Comparison of ENCODE assay signal across 21 cellular contexts in genomic region chr20:32784369-32785080, GRCh38. TPM values are rescaled to one million over a fixed set of nuclear protein-coding genes. Genes with fewer than 3 reads are reported as not detected.
DNase-seq lines count a peak whose midpoint lies in the region; FAIRE-seq and TF ChIP-seq lines count a peak whose summit lies in the region.
"Had no signal": no experiment of that assay in that cellular context is flagged by ENCODE, and none has a peak within 500 bp of the region (broad histone marks: within the 10 kb centered on the region; RNA-seq: fewer than 3 reads in every experiment).

No MANE protein-coding gene starts in this region.

- TF ChIP-seq CTCF in AG04449 (IDR thresholded peaks at IDR 0.05; ENCODE audit: insufficient read depth, low read length, missing control alignments), result no peak
- no peak for TF ChIP-seq CTCF in H9 (conservative IDR thresholded peaks at IDR 0.05)
- no peak for TF ChIP-seq CTCF in H1 (IDR thresholded peaks at IDR 0.05; ENCODE audit: control extremely low read depth in 1 of 3, insufficient read depth in 1 of 3, low read depth in 1 of 3, low read length in 3 of 3)
- no peak for TF ChIP-seq CTCF in GM13976 (IDR thresholded peaks at IDR 0.05; ENCODE audit: borderline replicate concordance, control extremely low read depth, extremely low read depth, insufficient read depth, missing control alignments)
- no peak for TF ChIP-seq CTCF in Caco-2 (IDR thresholded peaks at IDR 0.05; ENCODE audit: insufficient read depth in 1 of 2, low read depth in 1 of 2, low read length in 1 of 2, severe bottlenecking in 1 of 2, unreplicated experiment in 1 of 2)

- H3K9me3 Mint-ChIP-seq in H9 (no peaks in the 10 kb centered on the region), Caco-2 (ENCODE audit: unreplicated experiment) (no peaks in the 10 kb centered on the region)
- H3K9me3 Mint-ChIP-seq: CD8-positive, alpha-beta T cell; HFFc6; IgD-negative memory B cell had no signal

- no peaks in the 10 kb centered on the region for H4K20me1 ChIP-seq in H9 (ENCODE audit: control insufficient read depth, insufficient read depth, insufficient read length)
- peaks cover 46 to 48% of the 10 kb centered on the region in 2 experiments for H4K20me1 ChIP-seq in H1 (replicated peaks in 1 of 2; ENCODE audit: control insufficient read depth in 1 of 2, insufficient read depth in 2 of 2, low read length in 2 of 2)

- H3K56ac ChIP-seq in H9 (ENCODE audit: insufficient read length, low read depth, low read length) (no peak overlapping the region), H1 (replicated peaks; ENCODE audit: insufficient read length, low read depth, low read length) (peak overlapping the region; percentile 11)

- H4K8ac ChIP-seq in H9 (replicated peaks; ENCODE audit: insufficient read length, low read depth, low read length) (no peak overlapping the region), H1 (ENCODE audit: extremely low read depth, insufficient read depth, low read length) (no peak overlapping the region; the same call in 1 of the 2 replicates), trophoblast cell (ENCODE audit: low read depth, low read length) (no peak overlapping the region)

- H3K4me3 Mint-ChIP-seq in H9 (no peak overlapping the region), Caco-2 (ENCODE audit: unreplicated experiment) (no peak overlapping the region)
- H3K4me3 Mint-ChIP-seq: B cell; CD8-positive, alpha-beta T cell; HFFc6; IgD-negative memory B cell had no signal

- CTCF ChIA-PET in AG04449 (lab: Yijun Ruan, JAX), result interaction anchor here (0.7 to 1.8 kb wide), 6 partner anchors 9 to 119 kb away, joined by 3 to 4 read pairs (median 4); partner anchors contain the start of gene C20orf203
- CTCF ChIA-PET in H1 (lab: Charles Lee; ENCODE audit: partially characterized antibody), result interaction anchor here (1.0 to 2.8 kb wide), 4 partner anchors 11 to 98 kb away, joined by 3 to 10 read pairs (median 4); no protein-coding TSS in a partner anchor
- CTCF ChIA-PET in Caco-2 (lab: Charles Lee), result no interaction called here

- H3K27me3 ChIP-seq in H9 (ENCODE audit: insufficient read depth, low read length), result no peaks in the 10 kb centered on the region
- no peaks in the 10 kb centered on the region for H3K27me3 ChIP-seq in H1 (replicated peaks in 1 of 4; ENCODE audit: control insufficient read depth in 3 of 4, extremely low read depth in 1 of 4, insufficient read depth in 3 of 4, low read length in 3 of 4)
- no peaks in the 10 kb centered on the region for H3K27me3 ChIP-seq in trophoblast cell (ENCODE audit: insufficient read depth, low read length)
- H3K27me3 ChIP-seq in Caco-2 (replicated peaks; ENCODE audit: control insufficient read depth, insufficient read depth, low read length), result no peaks in the 10 kb centered on the region
- H3K27me3 ChIP-seq: BLaER1 treated with 17β-estradiol and CSF1 and Interleukin-3, amounts not matched to agents 10 nM and 100 nM had no signal

- intact Hi-C loops in Caco-2 (cut with micrococcal nuclease; ENCODE audit: unreplicated experiment), result no loop called here

- H3K27me3 Mint-ChIP-seq in H9 (ENCODE audit: low read depth) (no peaks in the 10 kb centered on the region; the same call in 1 of the 2 replicates), Caco-2 (ENCODE audit: insufficient read depth, unreplicated experiment) (no peaks in the 10 kb centered on the region)
- H3K27me3 Mint-ChIP-seq: B cell, IgD-negative memory B cell had no signal

- no peak overlapping the region for H3T11ph ChIP-seq in H9 (ENCODE audit: low read length)

- peak in 1 of 2 experiments; percentile 58; a peak in 1 of 3 replicates for TF ChIP-seq POLR2A in H1 (IDR thresholded peaks at IDR 0.05; ENCODE audit: control extremely low read depth in 1 of 2, low read depth in 2 of 2, low read length in 2 of 2)

- H3K79me2 ChIP-seq in H9 (ENCODE audit: insufficient read depth, low read length), result no peaks in the 10 kb centered on the region; the same call in 1 of the 2 replicates
- peaks cover 3 to 87% of the 10 kb centered on the region in 2 experiments; a peak in 2 of 4 replicates for H3K79me2 ChIP-seq in H1 (ENCODE audit: control insufficient read depth in 1 of 2, insufficient read depth in 2 of 2, low read length in 2 of 2)
- no peaks in the 10 kb centered on the region for H3K79me2 ChIP-seq in trophoblast cell (ENCODE audit: control insufficient read depth, insufficient read depth, low read length, poor library complexity)

- TF ChIP-seq RAD21 in H1 (IDR thresholded peaks at IDR 0.05 in 1 of 2, conservative IDR thresholded peaks at IDR 0.05 in 1 of 2; ENCODE audit: low read depth in 2 of 2, low read length in 2 of 2), result no peak

- H4K12ac ChIP-seq in trophoblast cell (ENCODE audit: low read depth, low read length), result no peak overlapping the region

- H3K4ac ChIP-seq in H9 (ENCODE audit: low read depth, low read length) (no peak overlapping the region), H1 (replicated peaks; ENCODE audit: insufficient read length, low read depth, low read length) (no peak overlapping the region), trophoblast cell (ENCODE audit: low read depth, low read length) (no peak overlapping the region)

- no CpG with 5 or more reads among the region's 13 CpGs for WGBS in H9 (ENCODE audit: extremely low coverage, insufficient read length, low lambda C conversion rate)
- 96% methylated on average over 13 of the region's 13 CpGs; no CpG with 5 or more reads in 1 of the 2 experiments for WGBS in H1 (ENCODE audit: extremely low coverage in 1 of 2, insufficient coverage in 1 of 2, insufficient read length in 1 of 2, insufficient replicate concordance in 2 of 2, low coverage in 1 of 2, low lambda C conversion rate in 2 of 2, missing lambda C conversion rate in 1 of 2), 2 experiments
- no CpG with 5 or more reads among the region's 13 CpGs for WGBS in trophoblast cell (ENCODE audit: extremely low coverage, insufficient coverage, insufficient read length)

- H3K27ac ChIP-seq in H9 (ENCODE audit: insufficient read length, low read depth, low read length), result no peak overlapping the region
- H3K27ac ChIP-seq in H1 (ENCODE audit: low read depth, low read length), result no peak overlapping the region
- no peak overlapping the region for H3K27ac ChIP-seq in trophoblast cell (ENCODE audit: low read depth, low read length)
- H3K27ac ChIP-seq: BLaER1 treated with 17β-estradiol and CSF1 and Interleukin-3, amounts not matched to agents 10 nM and 100 nM had no signal

- peaks cover 36 to 44% of the 10 kb centered on the region in 2 experiments for H3K4me1 Mint-ChIP-seq in H9
- H3K4me1 Mint-ChIP-seq in Caco-2 (ENCODE audit: low read depth, unreplicated experiment), result no peaks in the 10 kb centered on the region

- no peaks in the 10 kb centered on the region for H3K23me2 ChIP-seq in H9 (ENCODE audit: insufficient read length, low read depth, low read length, poor library complexity, severe bottlenecking)
- H3K23me2 ChIP-seq in H1 (ENCODE audit: low read depth, low read length), result no peaks in the 10 kb centered on the region

- H2AK5ac ChIP-seq in H9 (ENCODE audit: insufficient read length, low read length) (no peak overlapping the region), H1 (ENCODE audit: low read depth, low read length) (no peak overlapping the region), trophoblast cell (ENCODE audit: low read length) (no peak overlapping the region)

- H3K27ac Mint-ChIP-seq in H9, result peak overlapping the region; percentile 35 to 89 (median 84); a peak in 5 of 7 replicates
- H3K27ac Mint-ChIP-seq in Caco-2 (ENCODE audit: unreplicated experiment), result no peak overlapping the region
- H3K27ac Mint-ChIP-seq: B cell; CD8-positive, alpha-beta T cell; HFFc6 had no signal

- no TSS peak for BruUV-seq in Caco-2 (replicated peaks; lab: Mats Ljungman, UMichigan)

- H3K18ac ChIP-seq in H9 (ENCODE audit: insufficient read length, low read depth, low read length) (no peak overlapping the region), H1 (ENCODE audit: extremely low read depth, low read length) (no peak overlapping the region), trophoblast cell (ENCODE audit: low read length) (no peak overlapping the region)

- DNase-seq in AG04449 (ENCODE audit: low read depth, low spot score) (peak; percentile 23), H9 (no peak), H1 (ENCODE audit: low read depth in 1 of 2, low spot score in 2 of 2) (no peak), trophoblast cell (peak; percentile 26 to 69), mesenteric fat pad (ENCODE audit: low spot score) (no peak), GM13976 (ENCODE audit: low spot score) (no peak), Caco-2 (no peak)
- DNase-seq in central memory CD4-positive, alpha-beta T cell, result no peak
- DNase-seq: 8988T; CD8-positive, alpha-beta T cell; DMS 273 treated with DMSO at 0.1 percent for 48 hours; DMS53; DND-41; GDM1; HFFc6; KBM-7 had no signal

- H3K9me3 ChIP-seq in H9 (ENCODE audit: control insufficient read depth, low read depth, low read length) (no peaks in the 10 kb centered on the region), H1 (ENCODE audit: insufficient read depth in 2 of 2, low read depth in 1 of 2, low read length in 1 of 2) (no peaks in the 10 kb centered on the region), trophoblast cell (ENCODE audit: insufficient read depth, low read depth, low read length) (peaks cover 2% of the 10 kb centered on the region), Caco-2 (no peaks in the 10 kb centered on the region)
- H3K9me3 ChIP-seq: BLaER1 treated with 17β-estradiol and CSF1 and Interleukin-3, amounts not matched to agents 10 nM and 100 nM had no signal

- H3K4me2 ChIP-seq in H9 (ENCODE audit: insufficient read depth, insufficient read length, low read length) (no peak overlapping the region), H1 (ENCODE audit: insufficient read depth in 1 of 2, low read depth in 2 of 2, low read length in 2 of 2) (no peak overlapping the region), trophoblast cell (ENCODE audit: low read length) (no peak overlapping the region)
- H3K4me2 ChIP-seq: BLaER1 treated with 17β-estradiol and CSF1 and Interleukin-3, amounts not matched to agents 10 nM and 100 nM had no signal

- peaks cover 78 to 100% (median 93%) of the 10 kb centered on the region in 4 experiments for H3K36me3 ChIP-seq in H1 (ENCODE audit: control insufficient read depth in 2 of 4, insufficient read depth in 4 of 4, low read length in 3 of 4)
- H3K36me3 ChIP-seq in trophoblast cell (ENCODE audit: control insufficient read depth in 1 of 2, insufficient read depth in 2 of 2, low read length in 2 of 2), result peaks cover 50 to 58% of the 10 kb centered on the region in 2 experiments
- H3K36me3 ChIP-seq in Caco-2 (ENCODE audit: control insufficient read depth, insufficient read depth, low read length), result peaks cover 9% of the 10 kb centered on the region; the same call in 1 of the 2 replicates

- H2AFZ ChIP-seq in H9 (ENCODE audit: low read length) (no peak overlapping the region), H1 (ENCODE audit: low read length) (no peak overlapping the region), trophoblast cell (ENCODE audit: insufficient read depth, low read length, poor library complexity) (no peak overlapping the region)

- no peak overlapping the region for H2BK15ac ChIP-seq in H9 (ENCODE audit: low read depth, low read length)
- H2BK15ac ChIP-seq in H1 (ENCODE audit: low read length), result no peak overlapping the region

- H3K36me3 Mint-ChIP-seq in H9 (ENCODE audit: insufficient read depth in 1 of 3, low read depth in 3 of 3), result peaks cover 83 to 99% (median 96%) of the 10 kb centered on the region in 3 experiments
- peaks cover 86% of the 10 kb centered on the region for H3K36me3 Mint-ChIP-seq in Caco-2 (ENCODE audit: insufficient read depth, unreplicated experiment)
- H3K36me3 Mint-ChIP-seq: IgD-negative memory B cell had no signal

- H4K91ac ChIP-seq in H9 (ENCODE audit: insufficient read length, low read depth, low read length), result no peak overlapping the region
- no peak overlapping the region for H4K91ac ChIP-seq in H1 (replicated peaks; ENCODE audit: insufficient read length, low read length)
- no peak overlapping the region for H4K91ac ChIP-seq in trophoblast cell (ENCODE audit: low read depth, low read length)

- POLR2A ChIA-PET in AG04449 (lab: Yijun Ruan, JAX), result no interaction called here
- POLR2A ChIA-PET in H1 (lab: Charles Lee; ENCODE audit: partially characterized antibody), result interaction anchor here (0.5 to 3.1 kb wide), 9 partner anchors 11 to 56 kb away, joined by 3 to 29 read pairs (median 5); partner anchors contain the start of gene DNMT3B
- POLR2A ChIA-PET in Caco-2 (lab: Charles Lee), result no interaction called here

- no peak overlapping the region for H2BK12ac ChIP-seq in H9 (ENCODE audit: insufficient read length, low read depth, low read length)
- H2BK12ac ChIP-seq in H1 (ENCODE audit: low read depth, low read length), result no peak overlapping the region
- H2BK12ac ChIP-seq in trophoblast cell (ENCODE audit: low read length), result no peak overlapping the region

- no peak overlapping the region for H3K23ac ChIP-seq in H9 (ENCODE audit: insufficient read length, low read depth, low read length)
- no peak overlapping the region for H3K23ac ChIP-seq in H1 (ENCODE audit: insufficient read length)
- H3K23ac ChIP-seq in trophoblast cell (ENCODE audit: low read length), result no peak overlapping the region

- H2BK120ac ChIP-seq in H9 (ENCODE audit: low read depth, low read length, poor library complexity, severe bottlenecking) (no peak overlapping the region), H1 (replicated peaks; ENCODE audit: low read depth, low read length) (no peak overlapping the region), trophoblast cell (ENCODE audit: insufficient read depth, low read length, poor library complexity) (no peak overlapping the region)

- in situ Hi-C loops in GM13976 (cut with MboI; ENCODE audit: low sequenced_read_pairs, unreplicated experiment), result loop anchor here (10.0 kb wide), 1 partner anchor 110 kb away; the partner anchor contains the start of gene C20orf203

- H3K4me3 ChIP-seq in AG04449 (ENCODE audit: low read depth, low read length) (no peak overlapping the region), H1 (ENCODE audit: extremely low read depth in 1 of 4, insufficient read depth in 2 of 4, low read depth in 3 of 4, low read length in 4 of 4) (no peak overlapping the region), trophoblast cell (ENCODE audit: low read depth, low read length) (peak overlapping the region; percentile 18), Caco-2 (ENCODE audit: low read depth, low read length) (no peak overlapping the region)
- H3K4me3 ChIP-seq: BLaER1 treated with 17β-estradiol and CSF1 and Interleukin-3, amounts not matched to agents 10 nM and 100 nM had no signal

- H3K9ac ChIP-seq in H9 (ENCODE audit: extremely low read depth, insufficient read length, low read length) (no peak overlapping the region), H1 (replicated peaks in 1 of 4; ENCODE audit: extremely low read depth in 1 of 4, low read depth in 3 of 4, low read length in 3 of 4) (no peak overlapping the region), trophoblast cell (ENCODE audit: low read length) (no peak overlapping the region)
- H3K9ac ChIP-seq: BLaER1 treated with 17β-estradiol and CSF1 and Interleukin-3, amounts not matched to agents 10 nM and 100 nM had no signal

- no peak overlapping the region for H4K5ac ChIP-seq in H9 (ENCODE audit: insufficient read length, low read depth, low read length)
- no peak overlapping the region for H4K5ac ChIP-seq in H1 (ENCODE audit: insufficient read length, low read depth, low read length)

- FAIRE-seq in H1 (lab: Jason Lieb, UNC), result no peak
- FAIRE-seq: GM12892, HTR-8/SVneo had no signal

- TF ChIP-seq EP300 in H1 (IDR thresholded peaks at IDR 0.05; ENCODE audit: borderline replicate concordance in 1 of 2, low read depth in 2 of 2, low read length in 2 of 2), result no peak

- H2BK5ac ChIP-seq in H9 (ENCODE audit: insufficient read length, low read length), result no peak overlapping the region
- 0 out of 2 replicates have a peak overlapping the region, but pooled peaks have one; percentile 16 for H2BK5ac ChIP-seq in H1 (ENCODE audit: low read depth, low read length)
- H2BK5ac ChIP-seq in trophoblast cell (ENCODE audit: low read depth, low read length, poor library complexity), result no peak overlapping the region

- H3K4me1 ChIP-seq in H9 (ENCODE audit: insufficient read depth, low read length) (no peaks in the 10 kb centered on the region), H1 (replicated peaks in 1 of 4; ENCODE audit: control insufficient read depth in 3 of 4, insufficient read depth in 4 of 4, low read length in 3 of 4) (peaks cover 4 to 13% (median 11%) of the 10 kb centered on the region in 4 experiments), trophoblast cell (ENCODE audit: control insufficient read depth in 1 of 2, insufficient read depth in 2 of 2, low read length in 2 of 2) (no peaks in the 10 kb centered on the region), Caco-2 (no peaks in the 10 kb centered on the region)

- H2BK20ac ChIP-seq in H9 (ENCODE audit: low read depth, low read length, poor library complexity, severe bottlenecking) (no peak overlapping the region), H1 (ENCODE audit: low read length) (no peak overlapping the region)

- H3K79me1 ChIP-seq in H9 (ENCODE audit: insufficient read depth, low read depth, low read length, poor library complexity, severe bottlenecking) (peaks cover 3% of the 10 kb centered on the region), H1 (ENCODE audit: low read depth, low read length) (peaks cover 6% of the 10 kb centered on the region), trophoblast cell (ENCODE audit: low read length) (no peaks in the 10 kb centered on the region)

- H3K14ac ChIP-seq in H9 (ENCODE audit: insufficient read depth, low read length) (no peak overlapping the region), H1 (ENCODE audit: insufficient read length) (no peak overlapping the region), trophoblast cell (ENCODE audit: low read length) (no peak overlapping the region)

RNA-seq across cellular contexts. Expression of gene DNMT3B, which starts 22.3 kb away (rescaled TPM):
- total RNA-seq in H9 (2021) (980 and 996 TPM in 2 replicates), mesenteric fat pad (0.39 TPM), Caco-2 (2022) (95.5 and 105 TPM in 2 replicates)
- total RNA-seq in H1 (2021; fragmentation: NEBNext Ultra II Directional; extraction: Animal tissue kit (Norgen Biotek cat#: 25700)), result 1,016 and 1,038 TPM in 2 replicates
- polyA plus RNA-seq in H1 (2011; rRNA removed), result 433 and 469 TPM in 2 replicates
- polyA plus RNA-seq in H1 (2011; cell fraction: cytosol; rRNA removed), result 457 TPM
- polyA plus RNA-seq in H1 (2011; cell fraction: nucleus; rRNA removed), result 676 TPM
- polyA plus RNA-seq in H1 (2012, experiment 1 of 2), result 568 to 702 TPM (median 611 TPM) in 4 replicates
- 410 TPM for polyA plus RNA-seq in H1 (2012, experiment 2 of 2)
- 587 TPM for polyA plus RNA-seq in H1 (2013, experiment 1 of 2)
- 555 TPM for polyA plus RNA-seq in H1 (2013, experiment 2 of 2)
- polyA minus RNA-seq in H1 (2011; rRNA and poly(A)+ RNA removed), result 327 and 359 TPM in 2 replicates
- polyA minus RNA-seq in H1 (2011; cell fraction: cytosol; rRNA and poly(A)+ RNA removed), result 389 TPM
- polyA minus RNA-seq in H1 (2011; cell fraction: nucleus; rRNA and poly(A)+ RNA removed), result 257 TPM
- polyA plus RNA-seq in trophoblast cell (2013), result 35.7 and 37.2 TPM in 2 replicates
- polyA plus RNA-seq: IgD-negative memory B cell had no signal

RNA-seq across cellular contexts. Expression of gene MAPRE1, which starts 35.2 kb away (rescaled TPM):
- total RNA-seq in H9 (2021) (286 and 289 TPM in 2 replicates), mesenteric fat pad (107 TPM), Caco-2 (2022) (321 and 336 TPM in 2 replicates)
- total RNA-seq in H1 (2021; fragmentation: NEBNext Ultra II Directional; extraction: Animal tissue kit (Norgen Biotek cat#: 25700)), result 170 and 173 TPM in 2 replicates
- 51.9 and 74.5 TPM in 2 replicates for polyA plus RNA-seq in H1 (2011; rRNA removed)
- 98.6 TPM for polyA plus RNA-seq in H1 (2011; cell fraction: cytosol; rRNA removed)
- 20.6 TPM for polyA plus RNA-seq in H1 (2011; cell fraction: nucleus; rRNA removed)
- 98.2 to 158 TPM (median 111 TPM) in 4 replicates for polyA plus RNA-seq in H1 (2012, experiment 1 of 2)
- 22.4 TPM for polyA plus RNA-seq in H1 (2012, experiment 2 of 2)
- polyA plus RNA-seq in H1 (2013, experiment 1 of 2), result 83.8 TPM
- 85.3 TPM for polyA plus RNA-seq in H1 (2013, experiment 2 of 2)
- polyA minus RNA-seq in H1 (2011; rRNA and poly(A)+ RNA removed), result 78.7 and 87.3 TPM in 2 replicates
- polyA minus RNA-seq in H1 (2011; cell fraction: cytosol; rRNA and poly(A)+ RNA removed), result 59.3 TPM
- 32.8 TPM for polyA minus RNA-seq in H1 (2011; cell fraction: nucleus; rRNA and poly(A)+ RNA removed)
- 107 and 109 TPM in 2 replicates for polyA plus RNA-seq in trophoblast cell (2013)

RNA-seq across cellular contexts. Expression of gene COMMD7, which starts 41.3 kb away (rescaled TPM):
- 65.0 and 66.1 TPM in 2 replicates for total RNA-seq in H9 (2021)
- 48.8 and 48.9 TPM in 2 replicates for total RNA-seq in H1 (2021; fragmentation: NEBNext Ultra II Directional; extraction: Animal tissue kit (Norgen Biotek cat#: 25700))
- polyA plus RNA-seq in H1 (2011; rRNA removed), result 39.4 and 39.8 TPM in 2 replicates
- 41.8 TPM for polyA plus RNA-seq in H1 (2011; cell fraction: cytosol; rRNA removed)
- 37.4 TPM for polyA plus RNA-seq in H1 (2011; cell fraction: nucleus; rRNA removed)
- 37.7 to 43.8 TPM (median 39.0 TPM) in 4 replicates for polyA plus RNA-seq in H1 (2012, experiment 1 of 2)
- 51.1 TPM for polyA plus RNA-seq in H1 (2012, experiment 2 of 2)
- polyA plus RNA-seq in H1 (2013, experiment 1 of 2), result 50.4 TPM
- polyA plus RNA-seq in H1 (2013, experiment 2 of 2), result 48.5 TPM
- 26.8 and 28.1 TPM in 2 replicates for polyA minus RNA-seq in H1 (2011; rRNA and poly(A)+ RNA removed)
- polyA minus RNA-seq in H1 (2011; cell fraction: cytosol; rRNA and poly(A)+ RNA removed), result 16.2 TPM
- 27.2 TPM for polyA minus RNA-seq in H1 (2011; cell fraction: nucleus; rRNA and poly(A)+ RNA removed)
- polyA plus RNA-seq in trophoblast cell (2013), result 53.0 and 54.0 TPM in 2 replicates
- total RNA-seq in mesenteric fat pad, result 38.0 TPM
- total RNA-seq in Caco-2 (2022), result 142 and 160 TPM in 2 replicates

Comparison
In these comparisons a context has a peak if more than half of its experiments do, and no peak if none do; other contexts are left out.
1. DNase-seq: peak in AG04449 (single experiment) and trophoblast cell (2 of 2); none in H9 (single experiment), H1 (0 of 2), mesenteric fat pad (single experiment), GM13976 (single experiment), Caco-2 (0 of 2) and central memory CD4-positive, alpha-beta T cell (single experiment).
2. RNA of gene DNMT3B, which starts 22.3 kb away (total RNA-seq): 1,016 to 1,038 TPM in H1, 980 to 996 TPM in H9 and 95.5 to 105 TPM in Caco-2; 0.39 TPM in mesenteric fat pad (single experiment); every median in the first group is over 10 times any median in the second.